9 cellular contexts compared by ENCODE assay signal in the genomic region with DNA sequence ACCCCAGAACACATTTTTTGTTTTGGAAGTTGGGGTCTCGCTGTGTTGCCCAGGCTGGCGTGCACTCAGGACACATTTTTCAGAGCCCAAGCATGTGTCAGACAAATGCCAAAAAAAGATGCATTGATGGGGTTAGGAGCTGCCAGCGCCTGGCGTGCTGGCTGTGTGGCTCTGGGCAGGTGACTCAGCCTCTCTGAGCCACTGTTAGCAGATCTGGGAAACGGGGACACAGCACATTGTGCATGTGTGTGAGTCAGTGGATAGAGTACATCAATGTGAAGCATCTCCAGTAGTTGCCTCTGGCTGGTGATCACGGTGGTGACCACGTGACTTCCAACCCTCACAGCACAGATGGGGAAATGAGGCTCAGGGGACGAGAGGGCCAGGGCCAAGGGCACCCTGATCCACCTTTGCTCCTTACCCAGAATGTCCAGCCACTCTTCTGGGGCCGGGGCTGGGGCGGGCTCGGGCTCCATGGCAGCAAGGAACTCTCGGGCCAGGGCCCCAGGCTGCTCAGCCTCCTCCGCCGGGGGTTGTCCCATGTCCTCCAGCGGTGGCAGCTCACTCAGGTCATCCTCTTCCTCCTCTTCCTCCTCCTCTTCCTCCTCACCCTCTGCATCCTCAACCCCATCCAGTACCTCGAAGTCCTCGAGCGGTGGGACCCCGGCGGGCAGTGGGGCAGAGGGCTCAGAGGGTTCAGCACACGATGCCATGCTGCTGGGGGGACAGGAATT. TPM values are rescaled to one million over a fixed set of nuclear protein-coding genes. Genes with fewer than 3 reads are reported as not detected.
DNase-seq lines count a peak whose midpoint lies in the region; ATAC-seq and TF ChIP-seq lines count a peak whose summit lies in the region.
"Had no signal": no experiment of that assay in that cellular context is flagged by ENCODE, and none has a peak within 500 bp of the region (broad histone marks: within the 10 kb centered on the region; RNA-seq: fewer than 3 reads in every experiment).

No MANE protein-coding gene starts in this region.

- no peaks in the 10 kb centered on the region for H4K20me1 ChIP-seq in mammary epithelial cell (ENCODE audit: insufficient read depth, low read length)

- H3K9me3 Mint-ChIP-seq in MCF 10A (ENCODE audit: unreplicated experiment) (no peaks in the 10 kb centered on the region), type B pancreatic cell (no peaks in the 10 kb centered on the region)
- no peaks in the 10 kb centered on the region for H3K9me3 Mint-ChIP-seq in activated CD4-positive, alpha-beta memory T cell treated with anti-CD3 and anti-CD28 coated beads for 36 hours

- no peak overlapping the region for H3K4me3 ChIP-seq in mammary epithelial cell (replicated peaks in 1 of 3; ENCODE audit: insufficient read depth in 1 of 3, low read depth in 2 of 3, low read length in 3 of 3)

- H3K27ac ChIP-seq in mammary epithelial cell (ENCODE audit: insufficient read depth, low read depth, low read length), result no peak overlapping the region
- H3K27ac ChIP-seq in foreskin keratinocyte, result no peak overlapping the region

- intact Hi-C loops in MCF 10A (cut with micrococcal nuclease) (no loop called here), mammary epithelial cell (cut with micrococcal nuclease) (no loop called here)
- intact Hi-C loops in activated CD4-positive, alpha-beta memory T cell treated with anti-CD3 and anti-CD28 coated beads for 36 hours (cut with micrococcal nuclease), result loop anchor here (5.0 kb wide), 2 partner anchors 46 to 99 kb away; partner anchors contain the start of gene REX1BD

- no peak for DNase-seq in MCF 10A (ENCODE audit: unreplicated experiment)
- DNase-seq in mammary epithelial cell, result no peak
- DNase-seq in activated CD4-positive, alpha-beta memory T cell treated with anti-CD3 and anti-CD28 coated beads for 36 hours, result peak; percentile 48
- DNase-seq in foreskin keratinocyte, result peak in 1 of 2 donors; percentile 34
- DNase-seq in type B pancreatic cell (ENCODE audit: extremely low spot score, unreplicated experiment), result no peak
- no peak for DNase-seq in midbrain (lab: John Stamatoyannopoulos, UW)
- no peak for DNase-seq in OCI-M2 (lab: John Stamatoyannopoulos, UW; ENCODE audit: unreplicated experiment)
- DNase-seq: DMS153 had no signal

- BruUV-seq in MCF 10A (replicated peaks; lab: Mats Ljungman, UMichigan) (no TSS peak), mammary epithelial cell (replicated peaks; lab: Mats Ljungman, UMichigan) (no TSS peak)

- H3K4me3 Mint-ChIP-seq in MCF 10A (ENCODE audit: unreplicated experiment) (peak overlapping the region; percentile 21), type B pancreatic cell (peak overlapping the region; percentile 59)
- H3K4me3 Mint-ChIP-seq in activated CD4-positive, alpha-beta memory T cell treated with anti-CD3 and anti-CD28 coated beads for 36 hours, result no peak overlapping the region

- H3K27ac Mint-ChIP-seq in MCF 10A (ENCODE audit: low read depth, unreplicated experiment) (no peak overlapping the region), type B pancreatic cell (no peak overlapping the region)
- H3K27ac Mint-ChIP-seq in activated CD4-positive, alpha-beta memory T cell treated with anti-CD3 and anti-CD28 coated beads for 36 hours, result peak overlapping the region; percentile 18

- H3K27me3 ChIP-seq in mammary epithelial cell (ENCODE audit: insufficient read depth, low read length) (no peaks in the 10 kb centered on the region), foreskin keratinocyte (no peaks in the 10 kb centered on the region)

- H3K36me3 ChIP-seq in mammary epithelial cell (ENCODE audit: insufficient read depth, low read length), result peaks cover 11% of the 10 kb centered on the region

- H3K9ac ChIP-seq in mammary epithelial cell (ENCODE audit: insufficient read depth, low read length), result no peak overlapping the region

- H3K4me1 ChIP-seq in mammary epithelial cell (ENCODE audit: insufficient read depth, low read length), result no peaks in the 10 kb centered on the region
- peaks cover 5% of the 10 kb centered on the region for H3K4me1 ChIP-seq in foreskin keratinocyte

- H2AFZ ChIP-seq in mammary epithelial cell (ENCODE audit: low read depth, low read length), result no peak overlapping the region

- no peaks in the 10 kb centered on the region for H3K27me3 Mint-ChIP-seq in MCF 10A (ENCODE audit: insufficient read depth, unreplicated experiment)
- no peaks in the 10 kb centered on the region for H3K27me3 Mint-ChIP-seq in activated CD4-positive, alpha-beta memory T cell treated with anti-CD3 and anti-CD28 coated beads for 36 hours
- H3K27me3 Mint-ChIP-seq in type B pancreatic cell, result no peaks in the 10 kb centered on the region

- no peaks in the 10 kb centered on the region for H3K9me3 ChIP-seq in mammary epithelial cell (replicated peaks; ENCODE audit: insufficient read depth, low read length)

- H3K4me1 Mint-ChIP-seq in MCF 10A (ENCODE audit: insufficient read depth, unreplicated experiment) (peaks cover 12% of the 10 kb centered on the region), type B pancreatic cell (ENCODE audit: unreplicated experiment) (no peaks in the 10 kb centered on the region)
- H3K4me1 Mint-ChIP-seq in activated CD4-positive, alpha-beta memory T cell treated with anti-CD3 and anti-CD28 coated beads for 36 hours (ENCODE audit: low read depth), result peaks cover 23% of the 10 kb centered on the region

- peak; percentile 46 for ATAC-seq in foreskin keratinocyte
- ATAC-seq in HG03095 (IDR thresholded peaks at IDR 0.05; ENCODE audit: unreplicated experiment), result no peak

- dilution Hi-C loops in mammary epithelial cell (cut with HindIII; ENCODE audit: low sequenced_read_pairs), result no loop called here

- H3K36me3 Mint-ChIP-seq in MCF 10A (ENCODE audit: insufficient read depth, unreplicated experiment) (peaks cover 36% of the 10 kb centered on the region), type B pancreatic cell (peaks cover 4% of the 10 kb centered on the region)
- H3K36me3 Mint-ChIP-seq in activated CD4-positive, alpha-beta memory T cell treated with anti-CD3 and anti-CD28 coated beads for 36 hours, result peaks cover 20% of the 10 kb centered on the region

- WGBS in mammary epithelial cell (ENCODE audit: low coverage, missing lambda C conversion rate), result 92% methylated on average over 13 of the region's 21 CpGs

- no peak for TF ChIP-seq CTCF in MCF 10A (IDR thresholded peaks at IDR 0.05; ENCODE audit: unreplicated experiment)
- TF ChIP-seq CTCF in mammary epithelial cell (conservative IDR thresholded peaks at IDR 0.05 in 1 of 2, IDR thresholded peaks at IDR 0.05 in 1 of 2; ENCODE audit: extremely low read depth in 1 of 2, insufficient read depth in 1 of 2, low read depth in 1 of 2, low read length in 2 of 2), result no peak
- no peak for TF ChIP-seq CTCF in foreskin keratinocyte (conservative IDR thresholded peaks at IDR 0.05)
- no peak for TF ChIP-seq CTCF in type B pancreatic cell (conservative IDR thresholded peaks at IDR 0.05)

- no peak overlapping the region for H3K4me2 ChIP-seq in mammary epithelial cell (ENCODE audit: insufficient read depth, low read depth, low read length)

- POLR2A ChIA-PET in MCF 10A (lab: Yijun Ruan, JAX), result interaction anchor here (1.4 to 2.0 kb wide), 4 partner anchors 13 to 19 kb away, joined by 3 to 13 read pairs (median 8); partner anchors contain the start of genes ELL and KXD1
- POLR2A ChIA-PET in activated CD4-positive, alpha-beta memory T cell treated with anti-CD3 and anti-CD28 coated beads for 36 hours (lab: Charles Lee), result interaction anchor here (0.6 to 1.2 kb wide), 2 partner anchors 10 to 21 kb away, joined by 3 read pairs; no protein-coding TSS in a partner anchor

- in situ Hi-C loops in mammary epithelial cell (cut with MboI; ENCODE audit: low sequenced_read_pairs in 2 of 2), result no loop called here

- H3K79me2 ChIP-seq in mammary epithelial cell (ENCODE audit: insufficient read depth, low read length), result peaks cover 23% of the 10 kb centered on the region

- CTCF ChIA-PET in MCF 10A (lab: Yijun Ruan, JAX), result interaction anchor here (0.6 to 0.7 kb wide), 2 partner anchors 271 to 389 kb away, joined by 3 read pairs; no protein-coding TSS in a partner anchor
- CTCF ChIA-PET in mammary epithelial cell (lab: Charles Lee; ENCODE audit: low non-redundant PET), result no interaction called here
- CTCF ChIA-PET in activated CD4-positive, alpha-beta memory T cell treated with anti-CD3 and anti-CD28 coated beads for 36 hours (lab: Charles Lee), result interaction anchor here (0.7 kb wide), 1 partner anchor 32 kb away, joined by 3 read pairs; no protein-coding TSS in a partner anchor

RNA-seq across cellular contexts. Expression of gene FKBP8, which starts 1.9 kb away (rescaled TPM):
- total RNA-seq in MCF 10A (2022), result 142 and 154 TPM in 2 replicates
- total RNA-seq in mammary epithelial cell, result 100 to 1,000 TPM; 201 to 213 TPM
- polyA plus RNA-seq in mammary epithelial cell, result 165 TPM
- polyA minus RNA-seq in mammary epithelial cell, result 75.5 TPM
- 100 to 1,000 TPM; 232 to 236 TPM for total RNA-seq in activated CD4-positive, alpha-beta memory T cell treated with anti-CD3 and anti-CD28 coated beads for 36 hours
- 240 and 245 TPM in 2 replicates for total RNA-seq in foreskin keratinocyte
- polyA plus RNA-seq in foreskin keratinocyte, result 342 and 349 TPM in 2 replicates
- 151 and 191 TPM in 2 replicates for total RNA-seq in type B pancreatic cell (ENCODE audit: low replicate concordance)

RNA-seq across cellular contexts. Expression of gene KXD1, which starts 16.2 kb away (rescaled TPM):
- 120 and 126 TPM in 2 replicates for total RNA-seq in MCF 10A (2022)
- total RNA-seq in mammary epithelial cell, result 10 to 100 TPM; 83.9 to 98.2 TPM
- polyA plus RNA-seq in mammary epithelial cell, result 159 TPM
- polyA minus RNA-seq in mammary epithelial cell, result 97.3 TPM
- 100 to 1,000 TPM; 112 to 114 TPM for total RNA-seq in activated CD4-positive, alpha-beta memory T cell treated with anti-CD3 and anti-CD28 coated beads for 36 hours
- total RNA-seq in foreskin keratinocyte, result 105 and 106 TPM in 2 replicates
- 140 and 143 TPM in 2 replicates for polyA plus RNA-seq in foreskin keratinocyte
- 72.9 and 73.9 TPM in 2 replicates for total RNA-seq in type B pancreatic cell (ENCODE audit: low replicate concordance)

RNA-seq across cellular contexts. Expression of gene ELL, which starts 19.6 kb away (rescaled TPM):
- total RNA-seq in MCF 10A (2022), result 20.8 and 22.4 TPM in 2 replicates
- 10 to 100 TPM; 17.3 to 27.7 TPM for total RNA-seq in mammary epithelial cell
- polyA plus RNA-seq in mammary epithelial cell, result 9.5 TPM
- 10.9 TPM for polyA minus RNA-seq in mammary epithelial cell
- total RNA-seq in activated CD4-positive, alpha-beta memory T cell treated with anti-CD3 and anti-CD28 coated beads for 36 hours, result 10 to 100 TPM; 24.7 to 29.7 TPM
- 13.0 and 13.4 TPM in 2 replicates for total RNA-seq in foreskin keratinocyte
- 6.8 and 8.1 TPM in 2 replicates for polyA plus RNA-seq in foreskin keratinocyte
- total RNA-seq in type B pancreatic cell (ENCODE audit: low replicate concordance), result 13.6 and 16.7 TPM in 2 replicates

RNA-seq across cellular contexts. Expression of gene UBA52, which starts 30.2 kb away (rescaled TPM):
- 1,330 and 1,392 TPM in 2 replicates for total RNA-seq in MCF 10A (2022)
- 1,000 to 10,000 TPM in 1 of 2 donors, 100 to 1,000 TPM in 1; 698 to 1,133 TPM for total RNA-seq in mammary epithelial cell
- 2,157 TPM for polyA plus RNA-seq in mammary epithelial cell
- 1,457 TPM for polyA minus RNA-seq in mammary epithelial cell
- total RNA-seq in activated CD4-positive, alpha-beta memory T cell treated with anti-CD3 and anti-CD28 coated beads for 36 hours, result 1,000 to 10,000 TPM; 1,569 to 1,601 TPM
- total RNA-seq in foreskin keratinocyte, result 1,160 and 1,167 TPM in 2 replicates
- 1,727 and 1,808 TPM in 2 replicates for polyA plus RNA-seq in foreskin keratinocyte
- 1,126 and 1,202 TPM in 2 replicates for total RNA-seq in type B pancreatic cell (ENCODE audit: low replicate concordance)

RNA-seq across cellular contexts. Expression of gene REX1BD, which starts 47.2 kb away (rescaled TPM):
- total RNA-seq in MCF 10A (2022) (29.6 and 49.3 TPM in 2 replicates), mammary epithelial cell (10 to 100 TPM; 30.0 to 59.0 TPM), foreskin keratinocyte (69.5 and 69.8 TPM in 2 replicates), type B pancreatic cell (ENCODE audit: low replicate concordance) (54.0 and 63.5 TPM in 2 replicates)
- polyA plus RNA-seq in mammary epithelial cell (49.0 TPM), foreskin keratinocyte (84.5 and 88.3 TPM in 2 replicates)
- 4.3 TPM for polyA minus RNA-seq in mammary epithelial cell
- 10 to 100 TPM; 97.6 to 99.3 TPM for total RNA-seq in activated CD4-positive, alpha-beta memory T cell treated with anti-CD3 and anti-CD28 coated beads for 36 hours
